In the genomic region with DNA sequence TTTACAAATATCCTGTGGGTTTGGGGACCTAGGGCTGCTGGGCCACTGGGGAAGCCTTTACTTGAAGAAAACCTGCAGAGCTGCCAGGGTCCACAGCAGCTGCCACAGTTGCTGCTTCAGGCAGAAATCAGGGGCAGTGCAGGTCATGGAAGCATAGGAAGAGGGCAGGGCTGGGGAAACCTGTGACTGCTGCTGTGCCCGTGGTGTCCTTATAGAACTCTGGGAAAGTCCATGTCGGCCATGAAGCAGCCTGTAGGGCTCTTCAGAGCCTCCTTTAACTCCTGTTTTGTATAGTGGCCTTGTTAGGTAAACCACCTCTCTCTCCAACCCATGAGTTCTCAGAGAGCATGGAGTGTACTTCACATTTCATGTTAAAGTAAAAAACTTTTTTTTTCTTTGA, we compare ENCODE assay signal across 2 cellular contexts.
TF ChIP-seq lines count a peak whose summit lies in the region.

No MANE protein-coding gene starts in this region.

TF ChIP-seq in A549, 52 proteins besides CTCF, POLR2A, EP300 and RAD21 (continued from another document):
- TF ChIP-seq, protein P1, sequence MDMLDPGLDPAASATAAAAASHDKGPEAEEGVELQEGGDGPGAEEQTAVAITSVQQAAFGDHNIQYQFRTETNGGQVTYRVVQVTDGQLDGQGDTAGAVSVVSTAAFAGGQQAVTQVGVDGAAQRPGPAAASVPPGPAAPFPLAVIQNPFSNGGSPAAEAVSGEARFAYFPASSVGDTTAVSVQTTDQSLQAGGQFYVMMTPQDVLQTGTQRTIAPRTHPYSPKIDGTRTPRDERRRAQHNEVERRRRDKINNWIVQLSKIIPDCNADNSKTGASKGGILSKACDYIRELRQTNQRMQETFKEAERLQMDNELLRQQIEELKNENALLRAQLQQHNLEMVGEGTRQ (IDR thresholded peaks at IDR 0.05) = no peak
- TF ChIP-seq PHF8 (IDR thresholded peaks at IDR 0.05; ENCODE audit: borderline replicate concordance, low read depth) (no peak), FOXS1 (CRISPR knock-in tag; IDR thresholded peaks at IDR 0.05) (no peak), CEBPB (IDR thresholded peaks at IDR 0.05) (no peak), ZNF302 (CRISPR knock-in tag; IDR thresholded peaks at IDR 0.05) (no peak), FOSB (CRISPR knock-in tag; IDR thresholded peaks at IDR 0.05) (no peak), ZSCAN20 (CRISPR knock-in tag; IDR thresholded peaks at IDR 0.05) (no peak), HDAC2 (IDR thresholded peaks at IDR 0.05) (no peak), MAZ (IDR thresholded peaks at IDR 0.05; ENCODE audit: borderline replicate concordance, low read depth, low read length) (no peak), SMC3 (IDR thresholded peaks at IDR 0.05) (no peak)
TF ChIP-seq in A549: peak in this region for 0.

TF ChIP-seq in HepG2, 621 proteins besides CTCF, POLR2A, EP300 and RAD21 (continued from another document):
- no peak for TF ChIP-seq NCOR1 (IDR thresholded peaks at IDR 0.05; ENCODE audit: borderline replicate concordance, low read length)
- TF ChIP-seq ZNF329 (CRISPR knock-in tag; IDR thresholded peaks at IDR 0.05; ENCODE audit: low read depth) = no peak
TF ChIP-seq in HepG2: peak in this region for 0.
